Comparison of ENCODE assay signal across 17 cellular contexts in the genomic region with DNA sequence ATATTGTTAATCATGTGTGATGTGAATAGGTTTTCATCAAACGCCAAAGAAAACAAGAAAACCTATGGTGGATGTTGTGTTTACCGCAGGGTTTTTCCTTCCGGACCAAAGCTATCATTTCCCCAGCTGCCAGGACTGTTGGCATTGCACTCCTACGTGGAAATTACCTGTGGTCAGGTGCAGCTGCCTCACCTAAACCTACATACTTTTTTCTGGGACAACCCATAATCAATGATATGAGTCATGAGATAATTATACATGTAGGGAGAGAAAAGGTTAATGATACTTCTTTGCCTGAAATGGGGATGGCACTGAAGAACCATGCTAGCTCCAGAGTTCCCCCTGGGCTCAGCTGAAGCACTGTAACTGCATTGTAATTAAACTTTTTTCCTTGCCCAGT.
DNase-seq lines count a peak whose midpoint lies in the region; ATAC-seq, FAIRE-seq and TF ChIP-seq lines count a peak whose summit lies in the region.
"Had no signal": no experiment of that assay in that cellular context is flagged by ENCODE, and none has a peak within 500 bp of the region (broad histone marks: within the 10 kb centered on the region; RNA-seq: fewer than 3 reads in every experiment).

No MANE protein-coding gene starts in this region.

- no peak overlapping the region for H3K4me3 Mint-ChIP-seq in MCF 10A (ENCODE audit: unreplicated experiment)
- H3K4me3 Mint-ChIP-seq: CD8-positive, alpha-beta memory T cell; IgD-negative memory B cell had no signal

- FAIRE-seq in urothelium cell line (lab: Jason Lieb, UNC), result peak; percentile 35
- FAIRE-seq: H1 had no signal

- H3K27me3 Mint-ChIP-seq in MCF 10A (ENCODE audit: insufficient read depth, unreplicated experiment), result peaks cover 73% of the 10 kb centered on the region
- H3K27me3 Mint-ChIP-seq: CD8-positive, alpha-beta memory T cell; IgD-negative memory B cell had no signal

- no peak for ATAC-seq in GM18502 (IDR thresholded peaks at IDR 0.05; ENCODE audit: poor library complexity, unreplicated experiment)
- ATAC-seq: GM12878 had no signal

- dilution Hi-C loops in mammary epithelial cell (cut with HindIII; ENCODE audit: low sequenced_read_pairs), result no loop called here

- intact Hi-C loops in mammary epithelial cell (cut with micrococcal nuclease) (no loop called here), MCF 10A (cut with micrococcal nuclease) (no loop called here)

- CTCF ChIA-PET in mammary epithelial cell (lab: Charles Lee; ENCODE audit: low non-redundant PET) (no interaction called here), MCF 10A (lab: Yijun Ruan, JAX) (interaction anchor here (1.2 kb wide), 1 partner anchor 10 kb away, joined by 3 read pairs; no protein-coding TSS in a partner anchor)

- BruUV-seq in mammary epithelial cell (replicated peaks; lab: Mats Ljungman, UMichigan) (no TSS peak), MCF 10A (replicated peaks; lab: Mats Ljungman, UMichigan) (no TSS peak)

- peaks cover 7% of the 10 kb centered on the region for H3K4me1 Mint-ChIP-seq in MCF 10A (ENCODE audit: insufficient read depth, unreplicated experiment)
- H3K4me1 Mint-ChIP-seq: CD8-positive, alpha-beta memory T cell; IgD-negative memory B cell had no signal

- DNase-seq in mammary epithelial cell (peak; percentile 30), MCF 10A (ENCODE audit: unreplicated experiment) (no peak), NCI-H146 treated with DMSO at 0.1 percent for 48 hours (lab: John Stamatoyannopoulos, UW; ENCODE audit: unreplicated experiment) (peak; percentile 44), NCI-H748 treated with DMSO at 0.1 percent for 48 hours (lab: John Stamatoyannopoulos, UW) (peak; percentile 24), urothelium cell line (ENCODE audit: low spot score) (no peak), KG1 (lab: John Stamatoyannopoulos, UW) (no peak)
- no peak for DNase-seq in activated effector memory CD4-positive, alpha-beta T cell treated with anti-CD3 and anti-CD28 coated beads, Interleukin-2, amount 50 U/mL, for 16 hours
- DNase-seq: 8988T; AML-193; CD8-positive, alpha-beta memory T cell; DMS79; HCEC 1CT had no signal

- H3K4me2 ChIP-seq in mammary epithelial cell (ENCODE audit: insufficient read depth, low read depth, low read length), result no peak overlapping the region
- H3K4me2 ChIP-seq: BLaER1 had no signal

- no peaks in the 10 kb centered on the region for H4K20me1 ChIP-seq in mammary epithelial cell (ENCODE audit: insufficient read depth, low read length)
- H4K20me1 ChIP-seq: BLaER1 had no signal

- H3K36me3 Mint-ChIP-seq in MCF 10A (ENCODE audit: insufficient read depth, unreplicated experiment), result no peaks in the 10 kb centered on the region
- H3K36me3 Mint-ChIP-seq: CD8-positive, alpha-beta memory T cell; IgD-negative memory B cell had no signal

- no peaks in the 10 kb centered on the region for H3K79me2 ChIP-seq in mammary epithelial cell (ENCODE audit: insufficient read depth, low read length)

- H3K9ac ChIP-seq in mammary epithelial cell (ENCODE audit: insufficient read depth, low read length), result no peak overlapping the region
- H3K9ac ChIP-seq: BLaER1 had no signal

- H2AFZ ChIP-seq in mammary epithelial cell (ENCODE audit: low read depth, low read length), result no peak overlapping the region

- no peak overlapping the region for H3K27ac Mint-ChIP-seq in MCF 10A (ENCODE audit: low read depth, unreplicated experiment)
- H3K27ac Mint-ChIP-seq: CD8-positive, alpha-beta memory T cell; IgD-negative memory B cell had no signal

- in situ Hi-C loops in mammary epithelial cell (cut with MboI; ENCODE audit: low sequenced_read_pairs in 2 of 2), result no loop called here

- H3K9me3 Mint-ChIP-seq in MCF 10A (ENCODE audit: unreplicated experiment), result no peaks in the 10 kb centered on the region

- no peaks in the 10 kb centered on the region for H3K9me3 ChIP-seq in mammary epithelial cell (replicated peaks; ENCODE audit: insufficient read depth, low read length)
- H3K9me3 ChIP-seq: BLaER1 had no signal

- peaks cover 15% of the 10 kb centered on the region for H3K4me1 ChIP-seq in mammary epithelial cell (ENCODE audit: insufficient read depth, low read length)
- H3K4me1 ChIP-seq: BLaER1 had no signal

- no peaks in the 10 kb centered on the region for H3K27me3 ChIP-seq in mammary epithelial cell (ENCODE audit: insufficient read depth, low read length)
- H3K27me3 ChIP-seq: BLaER1 had no signal

- no peaks in the 10 kb centered on the region for H3K36me3 ChIP-seq in mammary epithelial cell (ENCODE audit: insufficient read depth, low read length)
- H3K36me3 ChIP-seq: BLaER1 had no signal

- TF ChIP-seq CTCF in mammary epithelial cell (conservative IDR thresholded peaks at IDR 0.05 in 1 of 2, IDR thresholded peaks at IDR 0.05 in 1 of 2; ENCODE audit: extremely low read depth in 1 of 2, insufficient read depth in 1 of 2, low read depth in 1 of 2, low read length in 2 of 2), result no peak
- TF ChIP-seq CTCF in MCF 10A (IDR thresholded peaks at IDR 0.05; ENCODE audit: unreplicated experiment), result no peak

- 44% methylated on average over 3 of the region's 4 CpGs for WGBS in mammary epithelial cell (ENCODE audit: low coverage, missing lambda C conversion rate)

- no peak overlapping the region for H3K27ac ChIP-seq in mammary epithelial cell (ENCODE audit: insufficient read depth, low read depth, low read length)
- H3K27ac ChIP-seq: BLaER1 had no signal

- POLR2A ChIA-PET in MCF 10A (lab: Yijun Ruan, JAX), result no interaction called here

- no peak overlapping the region for H3K4me3 ChIP-seq in mammary epithelial cell (replicated peaks in 1 of 3; ENCODE audit: insufficient read depth in 1 of 3, low read depth in 2 of 3, low read length in 3 of 3)
- H3K4me3 ChIP-seq: BLaER1, GM12878 had no signal

Comparison
In these comparisons a context has a peak if more than half of its experiments do, and no peak if none do; other contexts are left out.
1. DNase-seq: peak in mammary epithelial cell (single experiment), NCI-H146 treated with DMSO at 0.1 percent for 48 hours (single experiment) and NCI-H748 treated with DMSO at 0.1 percent for 48 hours (single experiment); none in MCF 10A (single experiment), urothelium cell line (single experiment), KG1 (single experiment) and activated effector memory CD4-positive, alpha-beta T cell treated with anti-CD3 and anti-CD28 coated beads, Interleukin-2, amount 50 U/mL, for 16 hours (single experiment).